Comparison of ENCODE assay signal across 30 cellular contexts in the genomic region with DNA sequence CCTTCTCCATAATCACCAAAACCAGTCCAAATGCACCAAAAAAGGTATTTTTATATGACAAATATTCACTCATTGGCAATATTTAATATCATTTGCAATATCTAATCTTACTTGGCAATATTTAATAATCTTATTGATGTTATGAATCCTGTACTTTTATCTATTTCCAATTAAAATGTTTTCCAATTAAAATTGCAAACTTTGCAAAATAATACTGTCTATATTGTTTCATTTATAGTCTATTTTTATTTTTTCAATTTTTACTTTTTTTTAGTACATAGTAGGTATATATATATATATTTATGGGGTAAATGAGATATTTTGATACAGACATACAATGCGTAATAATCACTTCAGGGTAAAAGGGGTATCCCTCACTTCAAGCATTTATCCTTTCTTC.
"Had no signal": no experiment of that assay in that cellular context is flagged by ENCODE, and none has a peak within 500 bp of the region (broad histone marks: within the 10 kb centered on the region; RNA-seq: fewer than 3 reads in every experiment).

No MANE protein-coding gene starts in this region.

- H3K4me1 ChIP-seq: ascending aorta, breast epithelium, esophagus muscularis mucosa had no signal

- H3K27ac ChIP-seq: ascending aorta, breast epithelium, cardiac muscle cell, coronary artery, esophagus muscularis mucosa had no signal

- H3K36me3 ChIP-seq: breast epithelium had no signal

- H3K9me3 ChIP-seq: ascending aorta, breast epithelium, esophagus muscularis mucosa had no signal

- H3K4me3 ChIP-seq: ascending aorta, breast epithelium, cardiac muscle cell, coronary artery, dorsolateral prefrontal cortex, esophagus muscularis mucosa had no signal

- DNase-seq: activated CD4-positive, alpha-beta memory T cell treated with anti-CD3 and anti-CD28 coated beads for 36 hours; activated CD4-positive, alpha-beta T cell treated with anti-CD3 and anti-CD28 coated beads for 36 hours; activated CD4-positive, alpha-beta T cell treated with anti-CD3 and anti-CD28 coated beads, Interleukin-2, amount 10 ng/mL, durations not matched to agents 24 days and 14 days; activated CD4-positive, CD25-positive, alpha-beta regulatory T cell; activated CD4-positive, CD25-positive, alpha-beta regulatory T cell treated with anti-CD3 and anti-CD28 coated beads, Interleukin-2, amount 50 U/mL, for 72 hours; activated CD8-positive, alpha-beta memory T cell treated with anti-CD3 and anti-CD28 coated beads, Interleukin-2, amount 10 ng/mL, durations not matched to agents 7 days and 5 days; activated CD8-positive, alpha-beta memory T cell treated with anti-CD3 and anti-CD28 coated beads, Interleukin-2, amount 50 U/mL, for 4 hours; activated CD8-positive, alpha-beta T cell treated with anti-CD3 and anti-CD28 coated beads, Interleukin-2, amount 10 ng/mL, durations not matched to agents 7 days and 5 days; activated gamma-delta T cell; activated naive CD4-positive, alpha-beta T cell; activated naive CD4-positive, alpha-beta T cell treated with anti-CD3 and anti-CD28 coated beads, Interleukin-2, amount 10 ng/mL, durations not matched to agents 7 days and 5 days; activated naive CD8-positive, alpha-beta T cell treated with anti-CD3 and anti-CD28 coated beads, Interleukin-2, amount 10 ng/mL, durations not matched to agents 7 days and 5 days; activated T-cell treated with anti-CD3 and anti-CD28 coated beads, Interleukin-2, amount 50 U/mL, for 24 hours; activated T-cell treated with anti-CD3 and anti-CD28 coated beads, Interleukin-2, amount 50 U/mL, for 72 hours; central memory CD4-positive, alpha-beta T cell; cerebellar nuclear complex; dorsolateral prefrontal cortex; effector CD4-positive, alpha-beta T cell; effector memory CD8-positive, alpha-beta T cell; erythroblast; foreskin melanocyte; head of caudate nucleus; T-helper 1 cell; T-helper 2 cell had no signal

- H3K27me3 ChIP-seq: ascending aorta, breast epithelium, cardiac muscle cell, dorsolateral prefrontal cortex, esophagus muscularis mucosa had no signal

- ATAC-seq: activated CD4-positive, alpha-beta T cell treated with anti-CD3 and anti-CD28 coated beads for 36 hours; activated CD8-positive, alpha-beta memory T cell treated with anti-CD3 and anti-CD28 coated beads, Interleukin-2, amount 10 ng/mL, durations not matched to agents 7 days and 5 days; activated CD8-positive, alpha-beta T cell treated with anti-CD3 and anti-CD28 coated beads, Interleukin-2, amount 10 ng/mL, durations not matched to agents 7 days and 5 days; activated naive CD4-positive, alpha-beta T cell treated with anti-CD3 and anti-CD28 coated beads, Interleukin-2, amount 50 U/mL, for 72 hours; activated T-cell treated with anti-CD3 and anti-CD28 coated beads, Interleukin-2, amount 50 U/mL, for 72 hours; effector memory CD8-positive, alpha-beta T cell had no signal
